ENCODE assay signal across 1 cellular context in genomic region chr5:178153530-178154340, GRCh38.
TF ChIP-seq lines count a peak whose summit lies in the region.

Gene NHP2 (minus strand): TSS chr5:178153885. CDS start chr5:178153817, 68 bp downstream.

TF ChIP-seq in HEK293, 187 proteins besides CTCF, POLR2A, EP300 and RAD21 (continued from another document and continues in another):
- peak; percentile 72 for TF ChIP-seq ZNF518A (tag by site-specific recombination; conservative IDR thresholded peaks at IDR 0.05; ENCODE audit: low read depth)
- no peak for TF ChIP-seq ZNF658 (tag by site-specific recombination; IDR thresholded peaks at IDR 0.05)
- TF ChIP-seq ZNF146 (tag by site-specific recombination; IDR thresholded peaks at IDR 0.05), result no peak
- TF ChIP-seq ZNF692 (tag by site-specific recombination; IDR thresholded peaks at IDR 0.05), result peak; percentile 50; the same call in 1 of the 2 replicates
- no peak for TF ChIP-seq ZNF580 (tag by site-specific recombination; IDR thresholded peaks at IDR 0.05)
- TF ChIP-seq OVOL3 (tag by site-specific recombination; IDR thresholded peaks at IDR 0.05), result no peak
- TF ChIP-seq ZNF843 (tag by site-specific recombination; IDR thresholded peaks at IDR 0.05), result no peak
- TF ChIP-seq ZNF169 (tag by site-specific recombination; IDR thresholded peaks at IDR 0.05), result no peak
- no peak for TF ChIP-seq MYNN (tag by site-specific recombination; IDR thresholded peaks at IDR 0.05; ENCODE audit: borderline replicate concordance)
- no peak for TF ChIP-seq ZNF623 (tag by site-specific recombination; IDR thresholded peaks at IDR 0.05)
- no peak for TF ChIP-seq ZNF654 (tag by site-specific recombination; IDR thresholded peaks at IDR 0.05; ENCODE audit: low read depth)
- TF ChIP-seq BCL11B (tag by site-specific recombination; IDR thresholded peaks at IDR 0.05; ENCODE audit: low read depth), result no peak
- no peak for TF ChIP-seq ZNF747 (tag by site-specific recombination; IDR thresholded peaks at IDR 0.05)
- no peak for TF ChIP-seq ZNF426 (tag by site-specific recombination; IDR thresholded peaks at IDR 0.05)
- TF ChIP-seq GFI1B (tag by site-specific recombination; IDR thresholded peaks at IDR 0.05), result no peak
- peak; percentile 88 for TF ChIP-seq KLF9 (tag by site-specific recombination; IDR thresholded peaks at IDR 0.05; ENCODE audit: low read depth)
- peak; percentile 64; the same call in 1 of the 2 replicates for TF ChIP-seq ZNF76 (tag by site-specific recombination; IDR thresholded peaks at IDR 0.05; ENCODE audit: borderline replicate concordance, low read depth)
- no peak; the same call in 1 of the 2 replicates for TF ChIP-seq ZNF785 (tag by site-specific recombination; IDR thresholded peaks at IDR 0.05)
- TF ChIP-seq ZNF202 (tag by site-specific recombination; IDR thresholded peaks at IDR 0.05; ENCODE audit: borderline replicate concordance), result no peak
- peak; percentile 91 for TF ChIP-seq ZBTB26 (tag by site-specific recombination; optimal IDR thresholded peaks at IDR 0.05)
- no peak for TF ChIP-seq BCL11A (tag by site-specific recombination; IDR thresholded peaks at IDR 0.05; ENCODE audit: low read depth)
- no peak for TF ChIP-seq ZNF677 (tag by site-specific recombination; IDR thresholded peaks at IDR 0.05)
- peak; percentile 96 for TF ChIP-seq ZNF362 (tag by site-specific recombination; IDR thresholded peaks at IDR 0.05)
- no peak for TF ChIP-seq ZNF558 (tag by site-specific recombination; IDR thresholded peaks at IDR 0.05)
- no peak for TF ChIP-seq ZNF664 (tag by site-specific recombination; IDR thresholded peaks at IDR 0.05)
- peak; percentile 39; the same call in 1 of the 2 replicates for TF ChIP-seq ZNF394 (tag by site-specific recombination; IDR thresholded peaks at IDR 0.05; ENCODE audit: borderline replicate concordance)
- peak; percentile 83 for TF ChIP-seq ZNF629 (tag by site-specific recombination; IDR thresholded peaks at IDR 0.05)
- TF ChIP-seq ZNF416 (tag by site-specific recombination; IDR thresholded peaks at IDR 0.05), result no peak
- no peak for TF ChIP-seq AEBP2 (tag by site-specific recombination; IDR thresholded peaks at IDR 0.05; ENCODE audit: borderline replicate concordance)
- TF ChIP-seq ZNF133 (tag by site-specific recombination; IDR thresholded peaks at IDR 0.05), result no peak
- peak; percentile 98 for TF ChIP-seq KLF8 (tag by site-specific recombination; IDR thresholded peaks at IDR 0.05)
- peak; percentile 99 for TF ChIP-seq SP3 (tag by site-specific recombination; IDR thresholded peaks at IDR 0.05)
- no peak for TF ChIP-seq ZNF223 (tag by site-specific recombination; IDR thresholded peaks at IDR 0.05)
- peak; percentile 41; the same call in 1 of the 2 replicates for TF ChIP-seq SP7 (tag by site-specific recombination; IDR thresholded peaks at IDR 0.05)
- TF ChIP-seq SP2 (tag by site-specific recombination; IDR thresholded peaks at IDR 0.05), result peak; percentile 100
- TF ChIP-seq HOXD13 (CRISPR knock-in tag; IDR thresholded peaks at IDR 0.05; ENCODE audit: borderline replicate concordance), result no peak
- peak; percentile 90 for TF ChIP-seq KLF1 (tag by site-specific recombination; IDR thresholded peaks at IDR 0.05)
- no peak for TF ChIP-seq ZNF596 (tag by site-specific recombination; IDR thresholded peaks at IDR 0.05)
- TF ChIP-seq ZNF248 (tag by site-specific recombination; IDR thresholded peaks at IDR 0.05), result no peak
- no peak for TF ChIP-seq ZNF792 (tag by site-specific recombination; IDR thresholded peaks at IDR 0.05)
- no peak for TF ChIP-seq ZNF114 (tag by site-specific recombination; IDR thresholded peaks at IDR 0.05)
- no peak for TF ChIP-seq ZNF549 (tag by site-specific recombination; IDR thresholded peaks at IDR 0.05)
- TF ChIP-seq ZNF26 (tag by site-specific recombination; IDR thresholded peaks at IDR 0.05), result no peak
- no peak for TF ChIP-seq ZNF398 (tag by site-specific recombination; IDR thresholded peaks at IDR 0.05)
- peak; percentile 59; the same call in 1 of the 2 replicates for TF ChIP-seq ZNF660 (tag by site-specific recombination; IDR thresholded peaks at IDR 0.05)
- TF ChIP-seq ZNF560 (tag by site-specific recombination; IDR thresholded peaks at IDR 0.05; ENCODE audit: borderline replicate concordance), result no peak
- no peak for TF ChIP-seq HIC1 (tag by site-specific recombination; IDR thresholded peaks at IDR 0.05)
- TF ChIP-seq ZNF354C (tag by site-specific recombination; IDR thresholded peaks at IDR 0.05; ENCODE audit: borderline replicate concordance, low read depth), result no peak
- no peak for TF ChIP-seq RBAK (tag by site-specific recombination; IDR thresholded peaks at IDR 0.05)
- no peak for TF ChIP-seq OSR2 (tag by site-specific recombination; IDR thresholded peaks at IDR 0.05)
- TF ChIP-seq INSM2 (tag by site-specific recombination; IDR thresholded peaks at IDR 0.05), result peak; percentile 22
